ENCODE assay signal across 24 cellular contexts in the genomic region with DNA sequence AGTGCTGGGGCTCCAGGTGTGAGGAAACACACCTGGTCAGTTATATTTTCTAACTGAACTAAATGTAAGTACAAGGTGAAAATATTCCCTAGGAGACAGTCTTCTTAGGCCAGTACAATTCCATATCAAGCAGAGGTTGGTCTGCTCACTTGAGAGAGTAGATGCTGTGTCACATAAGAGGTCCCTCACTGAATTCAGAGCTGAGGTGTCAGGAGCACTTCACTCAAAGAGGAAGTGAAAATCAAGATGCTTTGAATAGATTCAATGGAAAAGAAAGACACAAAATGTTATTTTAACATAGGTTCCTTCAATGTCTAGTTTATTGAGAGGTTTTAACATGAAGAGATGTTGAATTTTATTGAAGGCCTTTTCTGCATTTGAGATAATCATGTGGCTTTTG.
DNase-seq lines count a peak whose midpoint lies in the region; ATAC-seq and TF ChIP-seq lines count a peak whose summit lies in the region.
"Had no signal": no experiment of that assay in that cellular context is flagged by ENCODE, and none has a peak within 500 bp of the region (broad histone marks: within the 10 kb centered on the region; RNA-seq: fewer than 3 reads in every experiment).

No MANE protein-coding gene starts in this region.

- H3K36me3 ChIP-seq in SU-DHL-6 (ENCODE audit: low read length), result peaks cover 2% of the 10 kb centered on the region; the same call in 1 of the 2 replicates
- H3K36me3 ChIP-seq: brain microvascular endothelial cell, lower lobe of right lung had no signal

- H3K27ac ChIP-seq in SU-DHL-6 (ENCODE audit: low read depth, low read length), result peak overlapping the region; percentile 94
- H3K27ac ChIP-seq: brain microvascular endothelial cell, lower lobe of right lung, parathyroid adenoma had no signal

- no peaks in the 10 kb centered on the region for H4K20me1 ChIP-seq in SU-DHL-6 (ENCODE audit: low read depth, low read length)

- H2AFZ ChIP-seq in SU-DHL-6 (ENCODE audit: low read depth, low read length, severe bottlenecking), result no peak overlapping the region
- H2AFZ ChIP-seq: parathyroid adenoma had no signal

- H3K4me2 ChIP-seq in SU-DHL-6 (ENCODE audit: low read depth, low read length, poor library complexity, severe bottlenecking), result peak overlapping the region; percentile 54

- ATAC-seq in HG02885 (IDR thresholded peaks at IDR 0.05; ENCODE audit: poor library complexity, unreplicated experiment) (peak; percentile 50), HG02623 (IDR thresholded peaks at IDR 0.05; ENCODE audit: unreplicated experiment) (no peak), GM21717 (IDR thresholded peaks at IDR 0.05; ENCODE audit: unreplicated experiment) (no peak)
- ATAC-seq in stimulated activated naive B cell treated with anti-CD40 and anti-IgM and Interleukin-4, amounts not matched to agents 10 μg/mL and 1 μg/mL and 100 μg/mL, for 72 hours (replicated peaks), result peak; percentile 72 to 74
- ATAC-seq: lower lobe of right lung; naive thymus-derived CD4-positive, alpha-beta T cell; Panc1; stimulated activated naive CD8-positive, alpha-beta T cell treated with anti-CD3 and anti-CD28 coated beads, Interleukin-15, amount 100 ng/mL, for 72 hours had no signal

- no peaks in the 10 kb centered on the region for H3K9me3 ChIP-seq in SU-DHL-6 (ENCODE audit: insufficient read depth, low read length)
- H3K9me3 ChIP-seq: lower lobe of right lung had no signal

- H3K4me3 ChIP-seq in SU-DHL-6 (ENCODE audit: insufficient read depth, low read length, poor library complexity, severe bottlenecking), result no peak overlapping the region
- H3K4me3 ChIP-seq: lower lobe of right lung had no signal

- peak overlapping the region; percentile 61 for H3K9ac ChIP-seq in SU-DHL-6 (ENCODE audit: low read length)
- H3K9ac ChIP-seq: parathyroid adenoma had no signal

- no peak for TF ChIP-seq CTCF in SU-DHL-6 (IDR thresholded peaks at IDR 0.05; ENCODE audit: insufficient read depth, low read length, poor library complexity, severe bottlenecking)

- H3F3A ChIP-seq in SU-DHL-6 (ENCODE audit: insufficient read depth), result peaks cover 63% of the 10 kb centered on the region

- DNase-seq in NOMO-1 treated with DMSO at 0.1 percent for 48 hours (lab: John Stamatoyannopoulos, UW; ENCODE audit: unreplicated experiment) (peak; percentile 33), NOMO-1 treated with dmso at 0.1 percent for 144 hours (lab: John Stamatoyannopoulos, UW; ENCODE audit: unreplicated experiment) (no peak), UCSD-AML1 (lab: John Stamatoyannopoulos, UW; ENCODE audit: unreplicated experiment) (no peak)
- DNase-seq in stimulated activated naive B cell treated with anti-CD40 and anti-IgM and Interleukin-4, amounts not matched to agents 10 μg/mL and 1 μg/mL and 100 μg/mL, for 72 hours, result no peak
- DNase-seq: 8988T; activated naive CD8-positive, alpha-beta T cell treated with anti-CD3 and anti-CD28 coated beads, Interleukin-2, amount 10 ng/mL, durations not matched to agents 7 days and 5 days; brain microvascular endothelial cell; cortex of kidney; HFFc6; Kasumi-1; lower lobe of right lung; naive thymus-derived CD4-positive, alpha-beta T cell; NCI-H2107; NCI-H526 treated with DMSO at 0.1 percent for 48 hours; stimulated activated CD4-positive, alpha-beta T cell treated with anti-CD3 and anti-CD28 coated beads, Interleukin-1b, Interleukin-23, amount 100 ng/mL, for 48 hours; stimulated activated naive CD8-positive, alpha-beta T cell treated with anti-CD3 and anti-CD28 coated beads, Interleukin-15, amount 100 ng/mL, for 72 hours; trophoblast cell had no signal

- peak overlapping the region; percentile 47 to 67 for H3K4me3 Mint-ChIP-seq in stimulated activated naive B cell treated with anti-CD40 and anti-IgM and Interleukin-4, amounts not matched to agents 10 μg/mL and 1 μg/mL and 100 μg/mL, for 72 hours
- H3K4me3 Mint-ChIP-seq: activated naive CD8-positive, alpha-beta T cell treated with anti-CD3 and anti-CD28 coated beads, Interleukin-2, amount 10 ng/mL, durations not matched to agents 7 days and 5 days; HFFc6; naive thymus-derived CD4-positive, alpha-beta T cell; stimulated activated naive CD8-positive, alpha-beta T cell treated with anti-CD3 and anti-CD28 coated beads, Interleukin-15, amount 100 ng/mL, for 72 hours; T-helper 2 cell treated with Interferon-gamma antibody and Interleukin-4, amounts not matched to agents 5 μg/mL and 100 μg/mL, for 36 hours had no signal

- H3K27me3 Mint-ChIP-seq in stimulated activated naive B cell treated with anti-CD40 and anti-IgM and Interleukin-4, amounts not matched to agents 10 μg/mL and 1 μg/mL and 100 μg/mL, for 72 hours, result no peaks in the 10 kb centered on the region
- H3K27me3 Mint-ChIP-seq: stimulated activated naive CD8-positive, alpha-beta T cell treated with anti-CD3 and anti-CD28 coated beads, Interleukin-15, amount 100 ng/mL, for 72 hours had no signal

- H3K79me2 ChIP-seq in SU-DHL-6 (ENCODE audit: insufficient read depth, low read length), result peaks cover 31% of the 10 kb centered on the region
- H3K79me2 ChIP-seq: parathyroid adenoma had no signal

- H3K9me2 ChIP-seq in SU-DHL-6 (replicated peaks; ENCODE audit: insufficient read depth, low read length), result no peaks in the 10 kb centered on the region

- H3K36me3 Mint-ChIP-seq in stimulated activated naive B cell treated with anti-CD40 and anti-IgM and Interleukin-4, amounts not matched to agents 10 μg/mL and 1 μg/mL and 100 μg/mL, for 72 hours, result peaks cover 30 to 46% of the 10 kb centered on the region in 2 donors
- H3K36me3 Mint-ChIP-seq: activated naive CD8-positive, alpha-beta T cell treated with anti-CD3 and anti-CD28 coated beads, Interleukin-2, amount 10 ng/mL, durations not matched to agents 7 days and 5 days; naive thymus-derived CD4-positive, alpha-beta T cell had no signal

- peaks cover 11 to 16% of the 10 kb centered on the region in 2 donors for H3K9me3 Mint-ChIP-seq in stimulated activated naive B cell treated with anti-CD40 and anti-IgM and Interleukin-4, amounts not matched to agents 10 μg/mL and 1 μg/mL and 100 μg/mL, for 72 hours
- H3K9me3 Mint-ChIP-seq: activated naive CD8-positive, alpha-beta T cell treated with anti-CD3 and anti-CD28 coated beads, Interleukin-2, amount 10 ng/mL, durations not matched to agents 7 days and 5 days; T-helper 2 cell treated with Interferon-gamma antibody and Interleukin-4, amounts not matched to agents 5 μg/mL and 100 μg/mL, for 36 hours had no signal

- H3K4me1 Mint-ChIP-seq in stimulated activated naive B cell treated with anti-CD40 and anti-IgM and Interleukin-4, amounts not matched to agents 10 μg/mL and 1 μg/mL and 100 μg/mL, for 72 hours, result peaks cover 74 to 98% of the 10 kb centered on the region in 2 donors
- H3K4me1 Mint-ChIP-seq: activated naive CD8-positive, alpha-beta T cell treated with anti-CD3 and anti-CD28 coated beads, Interleukin-2, amount 10 ng/mL, durations not matched to agents 7 days and 5 days; stimulated activated naive CD8-positive, alpha-beta T cell treated with anti-CD3 and anti-CD28 coated beads, Interleukin-15, amount 100 ng/mL, for 72 hours had no signal

- H3K27me3 ChIP-seq in SU-DHL-6 (ENCODE audit: low read length), result no peaks in the 10 kb centered on the region
- H3K27me3 ChIP-seq: brain microvascular endothelial cell had no signal

- peak overlapping the region; percentile 96 for H3K27ac Mint-ChIP-seq in stimulated activated naive B cell treated with anti-CD40 and anti-IgM and Interleukin-4, amounts not matched to agents 10 μg/mL and 1 μg/mL and 100 μg/mL, for 72 hours
- H3K27ac Mint-ChIP-seq: activated naive CD8-positive, alpha-beta T cell treated with anti-CD3 and anti-CD28 coated beads, Interleukin-2, amount 10 ng/mL, durations not matched to agents 7 days and 5 days; HFFc6; naive thymus-derived CD4-positive, alpha-beta T cell; stimulated activated naive CD8-positive, alpha-beta T cell treated with anti-CD3 and anti-CD28 coated beads, Interleukin-15, amount 100 ng/mL, for 72 hours; T-helper 2 cell treated with Interferon-gamma antibody and Interleukin-4, amounts not matched to agents 5 μg/mL and 100 μg/mL, for 36 hours had no signal

Comparison
In these comparisons a context has a peak if more than half of its experiments do, and no peak if none do; other contexts are left out.
1. ATAC-seq: peak in HG02885 (single experiment) and stimulated activated naive B cell treated with anti-CD40 and anti-IgM and Interleukin-4, amounts not matched to agents 10 μg/mL and 1 μg/mL and 100 μg/mL, for 72 hours (2 of 2); none in HG02623 (single experiment) and GM21717 (single experiment).